25 cellular contexts compared by ENCODE assay signal in genomic region chr15:49412821-49413220, GRCh38. TPM values are rescaled to one million over a fixed set of nuclear protein-coding genes. Genes with fewer than 3 reads are reported as not detected.
"Had no signal": no experiment of that assay in that cellular context is flagged by ENCODE, and none has a peak within 500 bp of the region (broad histone marks: within the 10 kb centered on the region; RNA-seq: fewer than 3 reads in every experiment).

No MANE protein-coding gene starts in this region.

- DNase-seq: dermis blood vessel endothelial cell; dorsolateral prefrontal cortex; effector CD4-positive, alpha-beta T cell; effector memory CD4-positive, alpha-beta T cell; foreskin melanocyte; gastrocnemius medialis; glutamatergic neuron; head of caudate nucleus; heart right ventricle; hippocampal formation; left cardiac atrium; left lung; left ventricle myocardium superior; lower lobe of right lung; mesenchymal stem cell; mucosa of descending colon; naive B cell had no signal

- ATAC-seq: gastrocnemius medialis, heart right ventricle, left cardiac atrium, left lung, left ventricle myocardium superior, lower lobe of right lung, mucosa of descending colon had no signal

- H3K27ac ChIP-seq: coronary artery, dorsolateral prefrontal cortex, esophagus muscularis mucosa, gastrocnemius medialis, heart right ventricle, left lung, lower lobe of right lung had no signal

- H3K36me3 ChIP-seq: esophagus muscularis mucosa, gastrocnemius medialis, heart right ventricle, left lung, lower lobe of right lung had no signal

- H3K4me3 ChIP-seq: coronary artery, dorsolateral prefrontal cortex, esophagus muscularis mucosa, gastrocnemius medialis, heart right ventricle, left lung, lower lobe of right lung, mucosa of descending colon had no signal

- FAIRE-seq: colon, endothelial cell of umbilical vein, keratinocyte had no signal

- H3K27me3 ChIP-seq: esophagus muscularis mucosa, gastrocnemius medialis, heart right ventricle, left lung had no signal

- H3K9me3 ChIP-seq: esophagus muscularis mucosa, gastrocnemius medialis, left lung, lower lobe of right lung, mucosa of descending colon had no signal

- H3K4me1 ChIP-seq: esophagus muscularis mucosa, gastrocnemius medialis, heart right ventricle, left lung, lower lobe of right lung had no signal

RNA-seq across cellular contexts. Expression of gene FGF7, which starts 10.2 kb away (rescaled TPM):
- total RNA-seq: endothelial cell of umbilical vein, epithelial cell of proximal tubule, kidney epithelial cell, lung microvascular endothelial cell had no signal
- polyA plus RNA-seq: endothelial cell of umbilical vein, keratinocyte had no signal
